In the genomic region with DNA sequence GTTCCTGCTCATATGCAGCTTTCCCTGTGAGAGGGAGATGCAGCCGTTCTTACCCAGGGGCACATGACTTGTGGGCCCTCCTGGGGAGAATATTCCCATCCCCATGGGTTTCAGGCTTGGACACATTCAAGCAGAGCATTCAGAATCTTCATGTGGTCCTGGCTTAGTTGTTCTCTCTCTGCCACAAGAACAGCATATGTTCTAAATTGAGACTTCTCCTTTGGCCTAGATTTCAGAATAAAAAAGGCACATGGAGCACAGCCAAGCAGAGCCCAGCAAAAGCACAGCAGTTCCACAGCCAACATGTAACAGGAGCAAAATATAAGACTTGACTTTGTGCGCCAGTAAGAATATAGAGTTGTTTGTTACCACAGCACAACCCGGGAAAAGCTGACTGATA, we compare ENCODE assay signal across 1 cellular context.
TF ChIP-seq lines count a peak whose summit lies in the region.

No MANE protein-coding gene starts in this region.

TF ChIP-seq in GM23338, 12 proteins besides CTCF, POLR2A, EP300 and RAD21 (continued from another document):
- TF ChIP-seq, protein P1, sequence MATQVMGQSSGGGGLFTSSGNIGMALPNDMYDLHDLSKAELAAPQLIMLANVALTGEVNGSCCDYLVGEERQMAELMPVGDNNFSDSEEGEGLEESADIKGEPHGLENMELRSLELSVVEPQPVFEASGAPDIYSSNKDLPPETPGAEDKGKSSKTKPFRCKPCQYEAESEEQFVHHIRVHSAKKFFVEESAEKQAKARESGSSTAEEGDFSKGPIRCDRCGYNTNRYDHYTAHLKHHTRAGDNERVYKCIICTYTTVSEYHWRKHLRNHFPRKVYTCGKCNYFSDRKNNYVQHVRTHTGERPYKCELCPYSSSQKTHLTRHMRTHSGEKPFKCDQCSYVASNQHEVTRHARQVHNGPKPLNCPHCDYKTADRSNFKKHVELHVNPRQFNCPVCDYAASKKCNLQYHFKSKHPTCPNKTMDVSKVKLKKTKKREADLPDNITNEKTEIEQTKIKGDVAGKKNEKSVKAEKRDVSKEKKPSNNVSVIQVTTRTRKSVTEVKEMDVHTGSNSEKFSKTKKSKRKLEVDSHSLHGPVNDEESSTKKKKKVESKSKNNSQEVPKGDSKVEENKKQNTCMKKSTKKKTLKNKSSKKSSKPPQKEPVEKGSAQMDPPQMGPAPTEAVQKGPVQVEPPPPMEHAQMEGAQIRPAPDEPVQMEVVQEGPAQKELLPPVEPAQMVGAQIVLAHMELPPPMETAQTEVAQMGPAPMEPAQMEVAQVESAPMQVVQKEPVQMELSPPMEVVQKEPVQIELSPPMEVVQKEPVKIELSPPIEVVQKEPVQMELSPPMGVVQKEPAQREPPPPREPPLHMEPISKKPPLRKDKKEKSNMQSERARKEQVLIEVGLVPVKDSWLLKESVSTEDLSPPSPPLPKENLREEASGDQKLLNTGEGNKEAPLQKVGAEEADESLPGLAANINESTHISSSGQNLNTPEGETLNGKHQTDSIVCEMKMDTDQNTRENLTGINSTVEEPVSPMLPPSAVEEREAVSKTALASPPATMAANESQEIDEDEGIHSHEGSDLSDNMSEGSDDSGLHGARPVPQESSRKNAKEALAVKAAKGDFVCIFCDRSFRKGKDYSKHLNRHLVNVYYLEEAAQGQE (IDR thresholded peaks at IDR 0.05; ENCODE audit: unreplicated experiment), result no peak
